In the genomic region with DNA sequence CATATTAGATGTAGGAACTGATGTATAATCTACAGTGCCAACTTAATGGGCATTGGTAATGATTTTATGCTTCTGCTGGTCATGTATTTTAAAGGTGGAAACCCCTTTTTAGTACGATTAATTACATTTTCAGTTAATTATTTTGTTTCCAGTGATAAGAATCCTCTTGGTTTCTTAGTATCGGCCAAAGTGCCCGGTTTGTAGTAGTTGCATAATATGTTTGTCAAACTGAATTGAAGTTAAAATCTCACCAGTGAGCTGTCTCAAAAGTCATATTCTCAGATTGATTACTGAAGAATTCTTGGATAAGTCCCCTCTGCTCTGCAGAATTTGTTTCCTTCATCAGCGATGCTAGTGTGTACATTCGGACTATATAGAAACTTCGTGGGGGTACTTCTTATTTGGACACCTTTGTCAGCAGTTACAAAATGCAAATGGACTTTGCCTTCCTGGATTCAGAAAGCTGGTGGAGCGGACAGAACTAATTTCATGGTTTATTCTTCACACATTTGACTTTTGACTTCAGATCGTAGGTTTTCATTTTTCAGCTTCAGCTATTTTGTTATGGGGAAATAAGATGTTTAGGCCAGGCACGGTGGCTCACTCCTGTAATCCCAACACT, we compare ENCODE assay signal across 25 cellular contexts. TPM values are rescaled to one million over a fixed set of nuclear protein-coding genes. Genes with fewer than 3 reads are reported as not detected.
DNase-seq lines count a peak whose midpoint lies in the region; ATAC-seq and TF ChIP-seq lines count a peak whose summit lies in the region.
"Had no signal": no experiment of that assay in that cellular context is flagged by ENCODE, and none has a peak within 500 bp of the region (broad histone marks: within the 10 kb centered on the region; RNA-seq: fewer than 3 reads in every experiment).

No MANE protein-coding gene starts in this region.

- ATAC-seq in left lobe of liver (peak; percentile 70), HG02642 (IDR thresholded peaks at IDR 0.05; ENCODE audit: poor library complexity, unreplicated experiment) (no peak)
- ATAC-seq: A549, GM12878 had no signal

- no peaks in the 10 kb centered on the region for H3K4me1 Mint-ChIP-seq in nephron
- H3K4me1 Mint-ChIP-seq: CD4-positive, alpha-beta memory T cell; CD4-positive, CD25-positive, alpha-beta regulatory T cell; CD8-positive, alpha-beta memory T cell had no signal

- TF ChIP-seq RAD21 in liver (IDR thresholded peaks at IDR 0.05) = peak in 1 of 2 donors; percentile 25

- peak overlapping the region in 1 of 2 donors; percentile 79 for H3K9ac ChIP-seq in liver (ENCODE audit: low read depth in 1 of 2, low read length in 2 of 2)
- H3K9ac ChIP-seq: BLaER1 had no signal

- TF ChIP-seq POLR2A in erythroblast (IDR thresholded peaks at IDR 0.05; ENCODE audit: low read length) = no peak

- H3K9me3 Mint-ChIP-seq in nephron = peaks cover 3% of the 10 kb centered on the region

- H3K36me3 Mint-ChIP-seq in nephron (ENCODE audit: low read depth) = no peaks in the 10 kb centered on the region
- H3K36me3 Mint-ChIP-seq: CD4-positive, alpha-beta memory T cell; CD4-positive, CD25-positive, alpha-beta regulatory T cell; CD8-positive, alpha-beta memory T cell had no signal

- H3K27ac ChIP-seq in liver (ENCODE audit: low read depth in 1 of 2, low read length in 2 of 2) = peak overlapping the region; percentile 73 to 86
- H3K27ac ChIP-seq: 22Rv1, A549, BLaER1 had no signal

- H3K27ac Mint-ChIP-seq in nephron = peak overlapping the region in 2 of 3 experiments; percentile 35 to 68
- H3K27ac Mint-ChIP-seq: CD14-positive monocyte; CD4-positive, alpha-beta memory T cell; CD8-positive, alpha-beta memory T cell had no signal

- peaks cover 0 to 19% (median 8%) of the 10 kb centered on the region in 4 donors for H3K4me1 ChIP-seq in liver (ENCODE audit: control insufficient read depth in 4 of 4, insufficient read depth in 4 of 4, low read length in 3 of 4)
- H3K4me1 ChIP-seq: A549, BE2C, BLaER1 had no signal

- WGBS in liver = 33% methylated on average over 9 of the region's 9 CpGs

- TF ChIP-seq CTCF in liver (IDR thresholded peaks at IDR 0.05; ENCODE audit: low read depth, low read length, missing input control) = no peak
- no peak for TF ChIP-seq CTCF in nephron (IDR thresholded peaks at IDR 0.05; ENCODE audit: unreplicated experiment in 3 of 3)

- H3K4me3 ChIP-seq in liver (ENCODE audit: low read depth in 1 of 3, low read length in 3 of 3) = peak overlapping the region in 2 of 3 donors; percentile 3 to 20
- H3K4me3 ChIP-seq: A549, BLaER1, GM12878 had no signal

- no peak overlapping the region for H3K4me3 Mint-ChIP-seq in nephron
- H3K4me3 Mint-ChIP-seq: CD14-positive monocyte; CD4-positive, alpha-beta memory T cell; CD4-positive, CD25-positive, alpha-beta regulatory T cell; CD8-positive, alpha-beta memory T cell had no signal

- no peaks in the 10 kb centered on the region for H3K27me3 ChIP-seq in liver (ENCODE audit: control insufficient read depth in 4 of 4, insufficient read depth in 4 of 4, low read length in 3 of 4)
- H3K27me3 ChIP-seq: BE2C, BLaER1 had no signal

- no peak for DNase-seq in left lobe of liver (ENCODE audit: low spot score)
- no peak for DNase-seq in erythroblast (lab: John Stamatoyannopoulos, UW)
- DNase-seq in NK-92 treated with Interleukin-12 subunit alpha and Interleukin-12 subunit beta, amount 100 ng/mL, for 24 hours (lab: John Stamatoyannopoulos, UW) = no peak
- DNase-seq: BE2C; C1 segment of cervical spinal cord; CD4-positive, alpha-beta memory T cell; CD4-positive, CD25-positive, alpha-beta regulatory T cell; CD8-positive, alpha-beta memory T cell; COR-L47; DMS 273 treated with DMSO at 0.1 percent for 48 hours; DMS153; DMS53; DMS79; DND-41; EL; GDM1 had no signal

- H3K9me3 ChIP-seq in liver (ENCODE audit: control insufficient read depth in 4 of 4, low read length in 3 of 4) = no peaks in the 10 kb centered on the region
- H3K9me3 ChIP-seq: A549, BE2C had no signal

- H3K36me3 ChIP-seq in liver (ENCODE audit: control insufficient read depth in 4 of 4, insufficient read depth in 3 of 4, low read depth in 1 of 4, low read length in 3 of 4) = peaks cover 0 to 9% (median 7%) of the 10 kb centered on the region in 4 donors
- H3K36me3 ChIP-seq: BE2C, BLaER1 had no signal

- no peaks in the 10 kb centered on the region for H3K27me3 Mint-ChIP-seq in nephron (ENCODE audit: low read depth)

TF ChIP-seq in liver, 16 proteins besides CTCF, POLR2A, EP300 and RAD21:
- TF ChIP-seq TAF1 (conservative IDR thresholded peaks at IDR 0.05) (no peak), GABPA (IDR thresholded peaks at IDR 0.05 in 1 of 2, conservative IDR thresholded peaks at IDR 0.05 in 1 of 2) (no peak), HNF4G (IDR thresholded peaks at IDR 0.05) (peak; percentile 50), YY1 (IDR thresholded peaks at IDR 0.05) (peak; percentile 61), HNF4A (conservative IDR thresholded peaks at IDR 0.05) (peak; percentile 90), RXRA (IDR thresholded peaks at IDR 0.05) (peak in 1 of 2 donors; percentile 51), NR2F2 (IDR thresholded peaks at IDR 0.05) (no peak), EGR1 (IDR thresholded peaks at IDR 0.05; ENCODE audit: low read depth in 2 of 2) (no peak), SP1 (IDR thresholded peaks at IDR 0.05) (peak; percentile 63), JUND (IDR thresholded peaks at IDR 0.05) (peak in 1 of 2 donors; percentile 35), FOXA2 (IDR thresholded peaks at IDR 0.05) (no peak), FOXA1 (IDR thresholded peaks at IDR 0.05) (no peak)
- TF ChIP-seq, protein P1, sequence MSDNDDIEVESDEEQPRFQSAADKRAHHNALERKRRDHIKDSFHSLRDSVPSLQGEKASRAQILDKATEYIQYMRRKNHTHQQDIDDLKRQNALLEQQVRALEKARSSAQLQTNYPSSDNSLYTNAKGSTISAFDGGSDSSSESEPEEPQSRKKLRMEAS (IDR thresholded peaks at IDR 0.05) = no peak
- TF ChIP-seq, protein P2, sequence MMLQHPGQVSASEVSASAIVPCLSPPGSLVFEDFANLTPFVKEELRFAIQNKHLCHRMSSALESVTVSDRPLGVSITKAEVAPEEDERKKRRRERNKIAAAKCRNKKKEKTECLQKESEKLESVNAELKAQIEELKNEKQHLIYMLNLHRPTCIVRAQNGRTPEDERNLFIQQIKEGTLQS (IDR thresholded peaks at IDR 0.05) = no peak
- TF ChIP-seq, protein P3, sequence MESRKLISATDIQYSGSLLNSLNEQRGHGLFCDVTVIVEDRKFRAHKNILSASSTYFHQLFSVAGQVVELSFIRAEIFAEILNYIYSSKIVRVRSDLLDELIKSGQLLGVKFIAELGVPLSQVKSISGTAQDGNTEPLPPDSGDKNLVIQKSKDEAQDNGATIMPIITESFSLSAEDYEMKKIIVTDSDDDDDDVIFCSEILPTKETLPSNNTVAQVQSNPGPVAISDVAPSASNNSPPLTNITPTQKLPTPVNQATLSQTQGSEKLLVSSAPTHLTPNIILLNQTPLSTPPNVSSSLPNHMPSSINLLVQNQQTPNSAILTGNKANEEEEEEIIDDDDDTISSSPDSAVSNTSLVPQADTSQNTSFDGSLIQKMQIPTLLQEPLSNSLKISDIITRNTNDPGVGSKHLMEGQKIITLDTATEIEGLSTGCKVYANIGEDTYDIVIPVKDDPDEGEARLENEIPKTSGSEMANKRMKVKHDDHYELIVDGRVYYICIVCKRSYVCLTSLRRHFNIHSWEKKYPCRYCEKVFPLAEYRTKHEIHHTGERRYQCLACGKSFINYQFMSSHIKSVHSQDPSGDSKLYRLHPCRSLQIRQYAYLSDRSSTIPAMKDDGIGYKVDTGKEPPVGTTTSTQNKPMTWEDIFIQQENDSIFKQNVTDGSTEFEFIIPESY (IDR thresholded peaks at IDR 0.05) = no peak
- TF ChIP-seq, protein P4, sequence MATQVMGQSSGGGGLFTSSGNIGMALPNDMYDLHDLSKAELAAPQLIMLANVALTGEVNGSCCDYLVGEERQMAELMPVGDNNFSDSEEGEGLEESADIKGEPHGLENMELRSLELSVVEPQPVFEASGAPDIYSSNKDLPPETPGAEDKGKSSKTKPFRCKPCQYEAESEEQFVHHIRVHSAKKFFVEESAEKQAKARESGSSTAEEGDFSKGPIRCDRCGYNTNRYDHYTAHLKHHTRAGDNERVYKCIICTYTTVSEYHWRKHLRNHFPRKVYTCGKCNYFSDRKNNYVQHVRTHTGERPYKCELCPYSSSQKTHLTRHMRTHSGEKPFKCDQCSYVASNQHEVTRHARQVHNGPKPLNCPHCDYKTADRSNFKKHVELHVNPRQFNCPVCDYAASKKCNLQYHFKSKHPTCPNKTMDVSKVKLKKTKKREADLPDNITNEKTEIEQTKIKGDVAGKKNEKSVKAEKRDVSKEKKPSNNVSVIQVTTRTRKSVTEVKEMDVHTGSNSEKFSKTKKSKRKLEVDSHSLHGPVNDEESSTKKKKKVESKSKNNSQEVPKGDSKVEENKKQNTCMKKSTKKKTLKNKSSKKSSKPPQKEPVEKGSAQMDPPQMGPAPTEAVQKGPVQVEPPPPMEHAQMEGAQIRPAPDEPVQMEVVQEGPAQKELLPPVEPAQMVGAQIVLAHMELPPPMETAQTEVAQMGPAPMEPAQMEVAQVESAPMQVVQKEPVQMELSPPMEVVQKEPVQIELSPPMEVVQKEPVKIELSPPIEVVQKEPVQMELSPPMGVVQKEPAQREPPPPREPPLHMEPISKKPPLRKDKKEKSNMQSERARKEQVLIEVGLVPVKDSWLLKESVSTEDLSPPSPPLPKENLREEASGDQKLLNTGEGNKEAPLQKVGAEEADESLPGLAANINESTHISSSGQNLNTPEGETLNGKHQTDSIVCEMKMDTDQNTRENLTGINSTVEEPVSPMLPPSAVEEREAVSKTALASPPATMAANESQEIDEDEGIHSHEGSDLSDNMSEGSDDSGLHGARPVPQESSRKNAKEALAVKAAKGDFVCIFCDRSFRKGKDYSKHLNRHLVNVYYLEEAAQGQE (IDR thresholded peaks at IDR 0.05) = peak; percentile 49

RNA-seq across cellular contexts. Expression of a gene that starts 28.2 kb away (rescaled TPM):
- 101 TPM for total RNA-seq in left lobe of liver
- total RNA-seq in liver = 10 to 100 TPM; 34.9 to 69.2 TPM
- polyA plus RNA-seq in liver = 10 to 100 TPM; 34.8 to 39.5 TPM
- total RNA-seq: CD4-positive, CD25-positive, alpha-beta regulatory T cell; Daoy had no signal
- polyA plus RNA-seq: CD4-positive, alpha-beta memory T cell; GM12878 had no signal
